In the genomic region with DNA sequence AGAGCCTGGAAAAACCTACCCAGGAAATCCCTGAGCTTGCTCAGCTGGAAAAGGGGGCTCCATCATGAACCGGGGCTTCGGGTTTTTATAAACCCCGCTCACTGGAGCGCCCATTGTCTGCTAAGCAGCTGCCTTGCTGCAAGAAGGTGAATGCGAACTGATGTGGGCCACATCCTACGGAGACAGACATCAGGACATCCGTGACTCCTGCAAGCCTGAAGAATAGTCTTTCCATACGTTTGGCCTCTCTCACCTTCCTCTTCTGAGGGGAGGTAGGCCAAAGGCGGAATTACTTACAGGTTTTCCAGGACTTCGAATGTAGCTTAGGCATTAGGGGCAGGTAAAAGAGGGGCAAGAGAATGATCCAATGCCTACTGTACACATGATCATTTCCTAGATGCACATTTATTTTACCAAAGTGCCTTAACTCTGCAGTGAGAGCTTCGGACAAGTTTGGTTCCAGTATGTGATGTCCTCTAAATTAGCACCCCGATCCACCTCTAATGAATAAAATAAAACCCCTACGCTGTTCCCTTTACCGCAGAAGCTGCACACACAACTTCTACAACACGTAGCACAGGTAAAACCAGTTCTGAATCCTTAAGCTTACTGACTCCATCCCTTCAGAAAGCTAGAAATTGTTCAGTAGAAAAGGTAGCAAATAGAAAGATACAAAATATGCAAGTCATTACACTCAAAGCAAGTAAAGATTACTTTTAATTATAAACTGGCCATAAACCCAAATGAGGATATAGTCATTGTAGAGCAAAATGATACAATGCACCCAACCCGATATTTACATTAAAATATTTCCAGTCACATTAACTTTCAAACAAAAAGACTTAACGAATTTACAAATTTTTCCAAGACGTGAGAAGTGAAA, we compare ENCODE assay signal across 8 cellular contexts. TPM values are rescaled to one million over a fixed set of nuclear protein-coding genes. Genes with fewer than 3 reads are reported as not detected.
DNase-seq lines count a peak whose midpoint lies in the region; ATAC-seq, FAIRE-seq and TF ChIP-seq lines count a peak whose summit lies in the region.

No MANE protein-coding gene starts in this region.

- peaks cover 36% of the 10 kb centered on the region for H3K79me2 ChIP-seq in HepG2 (ENCODE audit: insufficient read depth, low read length)

- ATAC-seq in heart left ventricle (no peak), Right ventricle myocardium inferior (no peak), HepG2 (peak; percentile 28), HG03460 (IDR thresholded peaks at IDR 0.05; ENCODE audit: unreplicated experiment) (no peak)
- ATAC-seq in activated naive CD8-positive, alpha-beta T cell treated with anti-CD3 and anti-CD28 coated beads, Interleukin-2, amount 50 U/mL, for 24 hours: no peak

- H3K9me3 ChIP-seq in heart left ventricle: no peaks in the 10 kb centered on the region
- H3K9me3 ChIP-seq in HepG2 (ENCODE audit: low read length): no peaks in the 10 kb centered on the region
- H3K9me3 ChIP-seq in thymus (ENCODE audit: control insufficient read depth): no peaks in the 10 kb centered on the region

- H3K4me3 ChIP-seq in heart left ventricle (peak overlapping the region; percentile 13 to 78 (median 66)), HepG2 (replicated peaks in 1 of 3; ENCODE audit: insufficient read depth in 1 of 3, low read depth in 2 of 3, low read length in 3 of 3) (peak overlapping the region; percentile 73 to 94 (median 75)), thymus (ENCODE audit: low read length) (peak overlapping the region; percentile 81)

- FAIRE-seq in HepG2 (lab: Jason Lieb, UNC): no peak

- BruUV-seq in HepG2 (replicated peaks; lab: Mats Ljungman, UMichigan): TSS peak; percentile 73

- H3K27me3 Mint-ChIP-seq in activated naive CD8-positive, alpha-beta T cell treated with anti-CD3 and anti-CD28 coated beads, Interleukin-2, amount 50 U/mL, for 24 hours: peaks cover 28% of the 10 kb centered on the region

- no peak for DNase-seq in heart left ventricle
- DNase-seq in Right ventricle myocardium inferior (ENCODE audit: missing footprints): no peak
- no peak for DNase-seq in activated naive CD8-positive, alpha-beta T cell treated with anti-CD3 and anti-CD28 coated beads, Interleukin-2, amount 50 U/mL, for 24 hours
- no peak for DNase-seq in HepG2 (ENCODE audit: low spot score)
- DNase-seq in NCI-H2171 (lab: John Stamatoyannopoulos, UW): no peak
- no peak for DNase-seq in posterior vena cava (ENCODE audit: low spot score)

- no peak for TF ChIP-seq POLR2A in heart left ventricle (IDR thresholded peaks at IDR 0.05)
- no peak for TF ChIP-seq POLR2A in HepG2 (IDR thresholded peaks at IDR 0.05; ENCODE audit: insufficient read depth in 1 of 2, low read depth in 2 of 2, low read length in 2 of 2)

- H3K4me2 ChIP-seq in HepG2 (ENCODE audit: low read depth, low read length): peak overlapping the region; percentile 80

- no peaks in the 10 kb centered on the region for H4K20me1 ChIP-seq in HepG2 (ENCODE audit: insufficient read depth, low read length)

- POLR2A ChIA-PET in HepG2 (lab: Yijun Ruan, JAX): interaction anchor here (0.6 to 2.7 kb wide), 19 partner anchors 9 to 298 kb away, joined by 3 to 25 read pairs (median 4); partner anchors contain the start of genes MYBPHL, PSMA5, PSRC1 and SARS1

- peak overlapping the region; percentile 62 for H3K9ac ChIP-seq in HepG2 (ENCODE audit: insufficient read depth, low read depth, low read length)

- peaks cover 10% of the 10 kb centered on the region for H3K4me1 Mint-ChIP-seq in activated naive CD8-positive, alpha-beta T cell treated with anti-CD3 and anti-CD28 coated beads, Interleukin-2, amount 50 U/mL, for 24 hours

- peaks cover 0 to 37% (median 22%) of the 10 kb centered on the region in 9 donors for H3K36me3 ChIP-seq in heart left ventricle
- H3K36me3 ChIP-seq in HepG2 (replicated peaks in 1 of 2; ENCODE audit: control insufficient read depth in 1 of 2, insufficient read depth in 2 of 2, low read length in 2 of 2): peaks cover 4 to 12% of the 10 kb centered on the region in 2 experiments; a peak in 4 of 5 replicates
- H3K36me3 ChIP-seq in thymus (ENCODE audit: control insufficient read depth, insufficient read depth): peaks cover 9% of the 10 kb centered on the region

- H3K4me1 ChIP-seq in heart left ventricle (peaks cover 9 to 50% (median 37%) of the 10 kb centered on the region in 12 donors), HepG2 (ENCODE audit: insufficient read depth, low read length) (peaks cover 42% of the 10 kb centered on the region), thymus (ENCODE audit: control insufficient read depth, insufficient read depth, low read length) (peaks cover 5% of the 10 kb centered on the region)

- TF ChIP-seq EP300 in HepG2 (IDR thresholded peaks at IDR 0.05; ENCODE audit: low read depth in 2 of 2, low read length in 2 of 2) (no peak), HepG2 (CRISPR knock-in tag; IDR thresholded peaks at IDR 0.05; ENCODE audit: borderline replicate concordance) (no peak)

- TF ChIP-seq RAD21 in HepG2 (CRISPR knock-in tag; IDR thresholded peaks at IDR 0.05): no peak

- H3K27ac ChIP-seq in heart left ventricle: peak overlapping the region in 11 of 12 donors; percentile 3 to 88 (median 65)
- H3K27ac ChIP-seq in HepG2 (ENCODE audit: extremely low read length, insufficient read depth, low read length): peak overlapping the region; percentile 61
- H3K27ac ChIP-seq in thymus (ENCODE audit: low read depth): no peak overlapping the region

- H3K4me3 Mint-ChIP-seq in activated naive CD8-positive, alpha-beta T cell treated with anti-CD3 and anti-CD28 coated beads, Interleukin-2, amount 50 U/mL, for 24 hours: peak overlapping the region; percentile 71

- peak overlapping the region; percentile 20 for H2AFZ ChIP-seq in HepG2 (ENCODE audit: low read length)

- H3K27me3 ChIP-seq in heart left ventricle (no peaks in the 10 kb centered on the region), HepG2 (ENCODE audit: control insufficient read depth in 1 of 2, insufficient read depth in 2 of 2, low read length in 2 of 2) (no peaks in the 10 kb centered on the region; a peak in 1 of 5 replicates), thymus (ENCODE audit: control insufficient read depth, insufficient read depth) (peaks cover 3% of the 10 kb centered on the region)

- in situ Hi-C loops in HepG2 (cut with HindIII; ENCODE audit: extremely low pct_ligation_motif_present, low pct_unique_long_range_greater_than_20kb): no loop called here

- CTCF ChIA-PET in HepG2 (lab: Yijun Ruan, JAX; ENCODE audit: low intra/inter-chr PET ratio, low total read pairs): interaction anchor here (1.3 to 4.5 kb wide), 3 partner anchors 121 to 159 kb away, joined by 4 to 76 read pairs (median 18); no protein-coding TSS in a partner anchor

- H3K36me3 Mint-ChIP-seq in activated naive CD8-positive, alpha-beta T cell treated with anti-CD3 and anti-CD28 coated beads, Interleukin-2, amount 50 U/mL, for 24 hours (ENCODE audit: low read depth): peaks cover 7% of the 10 kb centered on the region

- H3K9me3 Mint-ChIP-seq in activated naive CD8-positive, alpha-beta T cell treated with anti-CD3 and anti-CD28 coated beads, Interleukin-2, amount 50 U/mL, for 24 hours: no peaks in the 10 kb centered on the region

- WGBS in heart left ventricle, 4 donors: 50 to 52% (median 51%) methylated on average over 16 to 18 of the region's 18 CpGs
- 32% methylated on average over 12 of the region's 18 CpGs for WGBS in HepG2 (ENCODE audit: low lambda C conversion rate)
- WGBS in thymus: 69% methylated on average over 18 of the region's 18 CpGs

- no peak overlapping the region for H3K27ac Mint-ChIP-seq in activated naive CD8-positive, alpha-beta T cell treated with anti-CD3 and anti-CD28 coated beads, Interleukin-2, amount 50 U/mL, for 24 hours

- TF ChIP-seq CTCF in heart left ventricle (IDR thresholded peaks at IDR 0.05): no peak
- TF ChIP-seq CTCF in HepG2 (CRISPR knock-in tag; IDR thresholded peaks at IDR 0.05): no peak; the same call in 1 of the 2 replicates

- intact Hi-C loops in heart left ventricle (cut with DNase I) (loop anchor here (1.0 to 10.0 kb wide), 9 partner anchors 36 to 136 kb away; partner anchors contain the start of gene PSRC1 (in 2 of the 10)), Right ventricle myocardium inferior (cut with DNase I) (loop anchor here (1.0 to 5.0 kb wide), 3 partner anchors 46 to 135 kb away; no protein-coding TSS in a partner anchor), HepG2 (cut with micrococcal nuclease; ENCODE audit: unreplicated experiment) (loop anchor here (1.0 to 10.0 kb wide), 4 partner anchors 46 to 304 kb away; partner anchors contain the start of gene TMEM167B), posterior vena cava (cut with DNase I) (loop anchor here (2.0 to 5.0 kb wide), 3 partner anchors 41 to 122 kb away; no protein-coding TSS in a partner anchor)

RNA-seq across cellular contexts. Expression of gene SORT1, which starts 0.9 kb away (rescaled TPM):
- 100 to 1,000 TPM in 7 of 9 donors, 10 to 100 TPM in 2; 75.5 to 346 (median 165) TPM for total RNA-seq in heart left ventricle
- 100 to 1,000 TPM in 1 of 2 donors, 10 to 100 TPM in 1; 36.9 to 133 TPM for polyA plus RNA-seq in heart left ventricle
- total RNA-seq in Right ventricle myocardium inferior: 121 TPM
- total RNA-seq in HepG2 (2016; rRNA removed; fragmentation: Illumina TruSeq; extraction: Trizol): 32.4 and 35.3 TPM in 2 replicates
- total RNA-seq in HepG2 (2016; cell fraction: cytosol; rRNA removed; fragmentation: Illumina TruSeq; extraction: Trizol; ENCODE audit: low read depth): 4.0 and 6.4 TPM in 2 replicates
- total RNA-seq in HepG2 (2016; cell fraction: insoluble cytoplasmic fraction; rRNA removed; fragmentation: Illumina TruSeq; extraction: Trizol): 31.2 and 35.2 TPM in 2 replicates
- 17.0 and 17.8 TPM in 2 replicates for total RNA-seq in HepG2 (2016; cell fraction: membrane; rRNA removed; fragmentation: Illumina TruSeq; extraction: Trizol)
- total RNA-seq in HepG2 (2016; cell fraction: nucleus; rRNA removed; fragmentation: Illumina TruSeq; extraction: Trizol): 54.6 and 67.3 TPM in 2 replicates
- polyA plus RNA-seq in HepG2 (2011; rRNA removed): 79.7 and 93.0 TPM in 2 replicates
- 58.6 and 75.5 TPM in 2 replicates for polyA plus RNA-seq in HepG2 (2011; cell fraction: cytosol; rRNA removed)
- polyA plus RNA-seq in HepG2 (2011; cell fraction: nucleus; rRNA removed): 47.3 and 51.2 TPM in 2 replicates
- 53.6 and 75.8 TPM in 2 replicates for polyA plus RNA-seq in HepG2 (2012)
- 4.5 and 5.4 TPM in 2 replicates for polyA plus RNA-seq in HepG2 (2016; cell fraction: cytosol; fragmentation: Illumina TruSeq; extraction: Trizol; ENCODE audit: low read depth)
- polyA plus RNA-seq in HepG2 (2016; cell fraction: insoluble cytoplasmic fraction; fragmentation: Illumina TruSeq; extraction: Trizol; ENCODE audit: low read depth): 22.3 and 23.2 TPM in 2 replicates
- 7.2 and 8.4 TPM in 2 replicates for polyA plus RNA-seq in HepG2 (2016; cell fraction: membrane; fragmentation: Illumina TruSeq; extraction: Trizol; ENCODE audit: low read depth)
- polyA plus RNA-seq in HepG2 (2016; cell fraction: nucleus; fragmentation: Illumina TruSeq; extraction: Trizol; ENCODE audit: insufficient read depth, low read depth): 51.7 and 52.8 TPM in 2 replicates
- polyA minus RNA-seq in HepG2 (2011; rRNA and poly(A)+ RNA removed; ENCODE audit: low replicate concordance): 110 and 520 TPM in 2 replicates
- polyA minus RNA-seq in HepG2 (2011; cell fraction: cytosol; rRNA and poly(A)+ RNA removed): 104 and 121 TPM in 2 replicates
- 157 and 174 TPM in 2 replicates for polyA minus RNA-seq in HepG2 (2011; cell fraction: nucleus; rRNA and poly(A)+ RNA removed)
- 10.3 TPM for polyA plus RNA-seq in thymus
- total RNA-seq in posterior vena cava: 100 to 1,000 TPM; 102 to 125 TPM

RNA-seq across cellular contexts. Expression of gene PSMA5, which starts 27.7 kb away (rescaled TPM):
- total RNA-seq in heart left ventricle: 10 to 100 TPM; 24.3 to 74.9 (median 61.0) TPM
- polyA plus RNA-seq in heart left ventricle: 10 to 100 TPM; 31.5 to 94.7 TPM
- total RNA-seq in Right ventricle myocardium inferior: 62.4 TPM
- 169 and 261 TPM in 2 replicates for total RNA-seq in HepG2 (2016; rRNA removed; fragmentation: Illumina TruSeq; extraction: Trizol)
- total RNA-seq in HepG2 (2016; cell fraction: cytosol; rRNA removed; fragmentation: Illumina TruSeq; extraction: Trizol; ENCODE audit: low read depth): 27.2 TPM in 2 replicates
- total RNA-seq in HepG2 (2016; cell fraction: insoluble cytoplasmic fraction; rRNA removed; fragmentation: Illumina TruSeq; extraction: Trizol): 163 and 273 TPM in 2 replicates
- 67.3 and 70.0 TPM in 2 replicates for total RNA-seq in HepG2 (2016; cell fraction: membrane; rRNA removed; fragmentation: Illumina TruSeq; extraction: Trizol)
- total RNA-seq in HepG2 (2016; cell fraction: nucleus; rRNA removed; fragmentation: Illumina TruSeq; extraction: Trizol): 61.3 and 63.7 TPM in 2 replicates
- 116 and 140 TPM in 2 replicates for polyA plus RNA-seq in HepG2 (2011; rRNA removed)
- 101 and 134 TPM in 2 replicates for polyA plus RNA-seq in HepG2 (2011; cell fraction: cytosol; rRNA removed)
- polyA plus RNA-seq in HepG2 (2011; cell fraction: nucleus; rRNA removed): 32.2 and 45.1 TPM in 2 replicates
- 119 TPM in 2 replicates for polyA plus RNA-seq in HepG2 (2012)
- 38.3 and 40.3 TPM in 2 replicates for polyA plus RNA-seq in HepG2 (2016; cell fraction: cytosol; fragmentation: Illumina TruSeq; extraction: Trizol; ENCODE audit: low read depth)
- polyA plus RNA-seq in HepG2 (2016; cell fraction: insoluble cytoplasmic fraction; fragmentation: Illumina TruSeq; extraction: Trizol; ENCODE audit: low read depth): 219 and 228 TPM in 2 replicates
- polyA plus RNA-seq in HepG2 (2016; cell fraction: membrane; fragmentation: Illumina TruSeq; extraction: Trizol; ENCODE audit: low read depth): 48.3 and 52.7 TPM in 2 replicates
- polyA plus RNA-seq in HepG2 (2016; cell fraction: nucleus; fragmentation: Illumina TruSeq; extraction: Trizol; ENCODE audit: insufficient read depth, low read depth): 72.2 and 82.4 TPM in 2 replicates
- polyA minus RNA-seq in HepG2 (2011; rRNA and poly(A)+ RNA removed; ENCODE audit: low replicate concordance): 42.3 and 110 TPM in 2 replicates
- 54.0 and 56.2 TPM in 2 replicates for polyA minus RNA-seq in HepG2 (2011; cell fraction: cytosol; rRNA and poly(A)+ RNA removed)
- 52.7 and 59.6 TPM in 2 replicates for polyA minus RNA-seq in HepG2 (2011; cell fraction: nucleus; rRNA and poly(A)+ RNA removed)
- polyA plus RNA-seq in thymus: 72.3 TPM
- 10 to 100 TPM; 43.3 to 51.2 TPM for total RNA-seq in posterior vena cava
